In the genomic region with DNA sequence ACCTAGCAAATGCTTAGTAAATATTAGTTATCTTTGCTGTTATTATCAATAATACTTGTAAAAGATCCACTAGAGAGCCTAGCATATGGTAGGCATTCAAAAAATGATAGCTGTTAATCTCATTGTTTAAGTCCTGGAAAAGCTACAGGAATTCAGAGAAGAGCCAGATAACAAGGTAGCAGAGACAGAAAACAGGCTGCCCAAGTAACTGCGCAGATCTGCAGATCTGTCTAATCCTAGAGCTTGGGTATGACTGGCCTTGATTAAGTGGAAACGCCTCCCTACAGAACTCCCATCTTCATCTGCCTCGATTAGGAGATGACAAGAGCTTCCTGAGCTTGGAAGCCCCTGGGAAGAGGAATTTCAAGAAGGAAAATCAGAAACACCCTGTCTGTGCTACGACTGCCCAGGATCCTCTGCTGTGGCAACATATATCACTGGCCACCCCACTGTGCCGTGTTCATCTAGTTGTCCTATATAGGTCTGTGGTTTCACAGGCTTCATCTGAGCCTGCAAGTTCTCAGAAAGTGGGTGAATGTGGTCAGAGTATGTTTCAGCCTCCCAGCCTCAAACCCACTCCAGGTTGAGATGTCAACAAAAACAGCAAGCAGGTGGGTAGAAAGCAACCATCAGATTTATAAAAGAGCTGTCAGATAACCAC, we compare ENCODE assay signal across 9 cellular contexts.
DNase-seq lines count a peak whose midpoint lies in the region; ATAC-seq and TF ChIP-seq lines count a peak whose summit lies in the region.
"Had no signal": no experiment of that assay in that cellular context is flagged by ENCODE, and none has a peak within 500 bp of the region (broad histone marks: within the 10 kb centered on the region; RNA-seq: fewer than 3 reads in every experiment).

No MANE protein-coding gene starts in this region.

- H3K79me2 ChIP-seq in hepatocyte: no peaks in the 10 kb centered on the region

- TF ChIP-seq CTCF in hepatocyte (IDR thresholded peaks at IDR 0.05; ENCODE audit: poor library complexity) (no peak), Calu3 (IDR thresholded peaks at IDR 0.05; ENCODE audit: unreplicated experiment) (no peak)

- CTCF ChIA-PET in Calu3 (lab: Charles Lee): interaction anchor here (1.3 kb wide), 1 partner anchor 8 kb away, joined by 4 read pairs; no protein-coding TSS in a partner anchor

- H3K4me3 Mint-ChIP-seq in Calu3 (ENCODE audit: low read depth, unreplicated experiment): no peak overlapping the region

- DNase-seq in hepatocyte (ENCODE audit: low spot score): no peak
- no peak for DNase-seq in KG1 (lab: John Stamatoyannopoulos, UW)
- no peak for DNase-seq in SHP77 treated with DMSO at 0.1 percent for 48 hours (lab: John Stamatoyannopoulos, UW)
- no peak for DNase-seq in Calu3
- DNase-seq in NCI-H2227 treated with DMSO at 0.1 percent for 48 hours (lab: John Stamatoyannopoulos, UW): no peak

- no peaks in the 10 kb centered on the region for H3K9me3 ChIP-seq in hepatocyte (ENCODE audit: low read depth)

- no peaks in the 10 kb centered on the region for H3K27me3 ChIP-seq in hepatocyte

- no peaks in the 10 kb centered on the region for H3K36me3 ChIP-seq in hepatocyte (replicated peaks; ENCODE audit: insufficient read depth, low read depth)

- no peaks in the 10 kb centered on the region for H3K36me3 Mint-ChIP-seq in Calu3 (ENCODE audit: insufficient read depth, unreplicated experiment)

- intact Hi-C loops in Calu3 (cut with micrococcal nuclease; ENCODE audit: unreplicated experiment): no loop called here

- no TSS peak for BruUV-seq in Calu3 (replicated peaks; lab: Mats Ljungman, UMichigan)

- peaks cover 15% of the 10 kb centered on the region for H3K4me1 Mint-ChIP-seq in Calu3 (ENCODE audit: low read depth, unreplicated experiment)

- H4K20me1 ChIP-seq in hepatocyte (ENCODE audit: insufficient read depth, poor library complexity, severe bottlenecking): no peaks in the 10 kb centered on the region

- 42% methylated on average over 5 of the region's 5 CpGs for WGBS in hepatocyte (ENCODE audit: low lambda C conversion rate, missing lambda C conversion rate)

- no peaks in the 10 kb centered on the region for H3K9me3 Mint-ChIP-seq in Calu3 (ENCODE audit: low read depth, unreplicated experiment)

- H3K4me1 ChIP-seq in hepatocyte (ENCODE audit: insufficient read depth): peaks cover 21% of the 10 kb centered on the region

- ATAC-seq in GM18508 (IDR thresholded peaks at IDR 0.05; ENCODE audit: insufficient read depth, unreplicated experiment): peak; percentile 83
- ATAC-seq in GM19463 (IDR thresholded peaks at IDR 0.05; ENCODE audit: unreplicated experiment): peak; percentile 93
- ATAC-seq in HG03342 (IDR thresholded peaks at IDR 0.05; ENCODE audit: unreplicated experiment): peak; percentile 76
- ATAC-seq: Panc1 had no signal

- H3K9me2 ChIP-seq in hepatocyte (replicated peaks; ENCODE audit: insufficient read depth): no peaks in the 10 kb centered on the region

- peak overlapping the region; percentile 85 for H3K27ac ChIP-seq in hepatocyte

- H3K27ac Mint-ChIP-seq in Calu3 (ENCODE audit: unreplicated experiment): no peak overlapping the region

- H3K4me3 ChIP-seq in hepatocyte: no peak overlapping the region

- H3K4me2 ChIP-seq in hepatocyte: peak overlapping the region; percentile 26

- H3K27me3 Mint-ChIP-seq in Calu3 (ENCODE audit: unreplicated experiment): no peaks in the 10 kb centered on the region

- no peak overlapping the region for H2AFZ ChIP-seq in hepatocyte
